ENCODE assay signal across 31 cellular contexts in the genomic region with DNA sequence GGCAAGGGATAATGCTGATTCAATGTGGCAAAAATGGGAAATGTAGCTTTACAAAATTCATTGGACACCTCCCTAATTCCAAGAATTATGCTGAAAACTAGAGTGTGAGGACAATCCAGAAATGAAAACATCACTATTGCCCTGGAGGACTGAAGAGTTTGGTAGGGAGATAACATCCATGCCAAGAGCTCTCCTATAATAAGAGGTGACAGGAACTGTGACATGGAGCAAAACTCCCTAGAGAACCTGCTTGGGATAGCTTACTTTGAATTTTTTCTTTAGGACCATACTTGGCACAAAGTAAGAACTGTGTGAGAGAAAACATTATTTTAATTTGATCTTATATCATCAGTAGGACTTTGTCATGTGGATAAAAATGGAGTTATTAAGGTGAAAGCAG.
"Had no signal": no experiment of that assay in that cellular context is flagged by ENCODE, and none has a peak within 500 bp of the region (broad histone marks: within the 10 kb centered on the region; RNA-seq: fewer than 3 reads in every experiment).

No MANE protein-coding gene starts in this region.

- H3K36me3 Mint-ChIP-seq: immature natural killer cell; natural killer cell; stimulated activated effector memory CD8-positive, alpha-beta T cell treated with anti-CD3 and anti-CD28 coated beads, Interleukin-12 subunit alpha, Interleukin-12 subunit beta, amount 100 ng/mL, for 72 hours had no signal

- H3K4me3 ChIP-seq: left lung, lower lobe of right lung, neural progenitor cell, ovary, prostate gland, sigmoid colon, spleen, suprapubic skin, thoracic aorta, tibial artery, upper lobe of right lung, uterus had no signal

- ATAC-seq: left colon; left lung; lower lobe of right lung; natural killer cell; stimulated activated effector memory CD8-positive, alpha-beta T cell treated with anti-CD3 and anti-CD28 coated beads, Interleukin-12 subunit alpha, Interleukin-12 subunit beta, amount 100 ng/mL, for 72 hours; upper lobe of right lung had no signal

- H3K9me3 Mint-ChIP-seq: stimulated activated effector memory CD8-positive, alpha-beta T cell treated with anti-CD3 and anti-CD28 coated beads, Interleukin-12 subunit alpha, Interleukin-12 subunit beta, amount 100 ng/mL, for 72 hours had no signal

- FAIRE-seq: small intestine had no signal

- H3K9me3 ChIP-seq: neutrophil, ovary, prostate gland, thoracic aorta had no signal

- H3K27ac Mint-ChIP-seq: immature natural killer cell; mesothelial cell of epicardium; naive B cell; natural killer cell; nephron progenitor cell; neural progenitor cell; stimulated activated effector memory CD8-positive, alpha-beta T cell treated with anti-CD3 and anti-CD28 coated beads, Interleukin-12 subunit alpha, Interleukin-12 subunit beta, amount 100 ng/mL, for 72 hours; stimulated activated naive CD8-positive, alpha-beta T cell treated with anti-CD3 and anti-CD28 coated beads, Interleukin-15, Interleukin-2, amounts not matched to agents 100 ng/mL and 50 ng/mL, for 24 hours had no signal

- H3K27me3 ChIP-seq: left lung, neural progenitor cell, neutrophil, ovary, sigmoid colon, spleen, suprapubic skin, tibial artery, upper lobe of right lung, uterus had no signal

- H3K9ac ChIP-seq: neural progenitor cell had no signal

- DNase-seq: immature natural killer cell; kidney; left colon; left lung; lower lobe of right lung; mammary epithelial cell; mesenchymal stem cell; naive B cell; natural killer cell; nephron progenitor cell; occipital lobe; ovary; retina; right cardiac atrium; sigmoid colon; small intestine; spleen; stimulated activated CD4-positive, alpha-beta T cell treated with anti-CD3 and anti-CD28 coated beads, Interleukin-4, amount 100 ng/mL, for 24 hours; stimulated activated naive CD4-positive, alpha-beta T cell; tibial artery; trophoblast cell; upper lobe of right lung; uterus had no signal

- H3K27ac ChIP-seq: left lung, lower lobe of right lung, neural progenitor cell, neutrophil, ovary, prostate gland, sigmoid colon, spleen, suprapubic skin, thoracic aorta, tibial artery, upper lobe of right lung, uterus had no signal

- H3K36me3 ChIP-seq: left lung, lower lobe of right lung, neural progenitor cell, neutrophil, ovary, prostate gland, sigmoid colon, spleen, suprapubic skin, thoracic aorta, tibial artery, upper lobe of right lung, uterus had no signal

- H2AFZ ChIP-seq: neural progenitor cell had no signal

- H3K4me1 ChIP-seq: left lung, lower lobe of right lung, neural progenitor cell, prostate gland, sigmoid colon, spleen, suprapubic skin, tibial artery, upper lobe of right lung, uterus had no signal

- H3K4me3 Mint-ChIP-seq: immature natural killer cell; mesothelial cell of epicardium; naive B cell; natural killer cell; nephron progenitor cell; neural progenitor cell; stimulated activated effector memory CD8-positive, alpha-beta T cell treated with anti-CD3 and anti-CD28 coated beads, Interleukin-12 subunit alpha, Interleukin-12 subunit beta, amount 100 ng/mL, for 72 hours; stimulated activated naive CD8-positive, alpha-beta T cell treated with anti-CD3 and anti-CD28 coated beads, Interleukin-15, Interleukin-2, amounts not matched to agents 100 ng/mL and 50 ng/mL, for 24 hours had no signal

- H3K4me1 Mint-ChIP-seq: immature natural killer cell; natural killer cell; nephron progenitor cell; neural progenitor cell; stimulated activated effector memory CD8-positive, alpha-beta T cell treated with anti-CD3 and anti-CD28 coated beads, Interleukin-12 subunit alpha, Interleukin-12 subunit beta, amount 100 ng/mL, for 72 hours had no signal

- H3K4me2 ChIP-seq: neural progenitor cell had no signal
